25 cellular contexts compared by ENCODE assay signal in the genomic region with DNA sequence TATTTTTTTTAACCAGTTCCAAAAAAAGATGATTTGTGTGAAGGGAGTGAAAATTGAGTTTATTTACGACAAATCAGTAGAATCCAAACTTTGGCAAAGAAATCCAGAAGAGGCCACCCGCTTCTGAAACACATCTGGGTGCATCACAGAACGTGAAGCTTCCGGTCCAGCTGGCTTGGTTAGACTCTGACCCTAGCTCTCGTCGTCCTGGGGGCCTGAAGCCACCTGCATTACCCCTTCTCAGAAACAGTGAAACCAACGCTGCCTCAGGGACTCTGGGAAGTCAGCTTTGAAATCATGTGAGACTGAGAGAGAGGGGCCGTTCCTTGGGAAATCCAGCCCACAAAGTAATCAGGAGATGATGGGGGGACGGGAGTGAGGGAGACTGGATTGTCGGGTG. TPM values are rescaled to one million over a fixed set of nuclear protein-coding genes. Genes with fewer than 3 reads are reported as not detected.
"Had no signal": no experiment of that assay in that cellular context is flagged by ENCODE, and none has a peak within 500 bp of the region (broad histone marks: within the 10 kb centered on the region; RNA-seq: fewer than 3 reads in every experiment).

No MANE protein-coding gene starts in this region.

- H3K4me3 ChIP-seq: SJCRH30 had no signal

- H3K4me1 ChIP-seq: SJCRH30 had no signal

- ATAC-seq: HepG2, Panc1, PC-3, Right ventricle myocardium inferior, SK-N-SH treated with all-trans-retinoic acid at 6 μM for 48 hours had no signal

- H3K27ac ChIP-seq: SJCRH30 had no signal

- DNase-seq: IMR-90; Karpas-422; KG1; MM.1S; NCI-H1092 treated with DMSO at 0.1 percent for 48 hours; NCI-H1436; NCI-H187; NCI-H2029; NCI-H2081 treated with DMSO at 0.1 percent for 48 hours; NCI-H2171; NCI-H226; NCI-H446 treated with DMSO at 0.1 percent for 48 hours; NCI-H510A treated with DMSO at 0.1 percent for 48 hours; NCI-H526; NCI-H748 treated with DMSO at 0.1 percent for 48 hours; NK-92 treated with Interleukin-12 subunit alpha and Interleukin-12 subunit beta, amount 100 ng/mL, for 24 hours; PC-3; SHP77 treated with DMSO at 0.1 percent for 48 hours; SJCRH30 had no signal

- H3K36me3 ChIP-seq: SJCRH30 had no signal

- H3K9me3 ChIP-seq: SJCRH30 had no signal

RNA-seq across cellular contexts. Expression of a gene that starts 21.8 kb away (rescaled TPM):
- total RNA-seq: HepG2, M059J, OCI-LY7, PC-3, Right ventricle myocardium inferior, SJCRH30 had no signal
- polyA plus RNA-seq: HepG2 had no signal
